ENCODE assay signal across 8 cellular contexts in genomic region chr4:2417196-2417764, GRCh38. TPM values are rescaled to one million over a fixed set of nuclear protein-coding genes. Genes with fewer than 3 reads are reported as not detected.
A peak's percentile ranks its signal among the peaks of the same experiment; 100 is the strongest.
DNase-seq lines count a peak whose midpoint lies in the region; ATAC-seq, FAIRE-seq and TF ChIP-seq lines count a peak whose summit lies in the region.

No MANE protein-coding gene starts in this region.

- POLR2A ChIA-PET in CD8-positive, alpha-beta memory T cell (lab: Charles Lee), result interaction anchor here (1.1 kb wide), 1 partner anchor 14 kb away, joined by 3 read pairs; no protein-coding TSS in a partner anchor
- POLR2A ChIA-PET in PC-9 (lab: Charles Lee; ENCODE audit: unreplicated experiment), result no interaction called here

- peak overlapping the region; percentile 89 to 97 (median 90) for H3K4me3 Mint-ChIP-seq in CD8-positive, alpha-beta memory T cell
- peak overlapping the region; percentile 86 to 88 for H3K4me3 Mint-ChIP-seq in effector memory CD8-positive, alpha-beta T cell

- peaks cover 3% of the 10 kb centered on the region for H3K27me3 ChIP-seq in CD8-positive, alpha-beta memory T cell (ENCODE audit: insufficient read depth, low read length, poor library complexity, severe bottlenecking)
- H3K27me3 ChIP-seq in PC-9 (ENCODE audit: insufficient read depth, low read depth) (peaks cover 38% of the 10 kb centered on the region), neutrophil (peaks cover 98% of the 10 kb centered on the region)

- H3F3A ChIP-seq in PC-9 (ENCODE audit: insufficient read depth, low read depth), result peaks cover 9% of the 10 kb centered on the region

- TF ChIP-seq POLR2A in GM12892 (IDR thresholded peaks at IDR 0.05; ENCODE audit: low read depth, low read length), result no peak

- H3K4me1 ChIP-seq in CD8-positive, alpha-beta memory T cell (ENCODE audit: insufficient read depth, low read length), result peaks cover 48% of the 10 kb centered on the region
- H3K4me1 ChIP-seq in PC-9 (replicated peaks; ENCODE audit: insufficient read depth), result peaks cover 19% of the 10 kb centered on the region
- H3K4me1 ChIP-seq in neutrophil (ENCODE audit: control insufficient read depth in 1 of 2, insufficient read depth in 1 of 2, low read depth in 1 of 2, low read length in 1 of 2), result peaks cover 36 to 41% of the 10 kb centered on the region in 2 experiments

- H3K9me2 ChIP-seq in PC-9 (ENCODE audit: insufficient read depth), result no peaks in the 10 kb centered on the region

- peaks cover 4 to 14% of the 10 kb centered on the region in 2 donors for H3K27me3 Mint-ChIP-seq in CD8-positive, alpha-beta memory T cell
- H3K27me3 Mint-ChIP-seq in effector memory CD8-positive, alpha-beta T cell, result peaks cover under 1 to 12% of the 10 kb centered on the region in 2 donors

- DNase-seq in CD8-positive, alpha-beta memory T cell, result peak in 1 of 5 donors; percentile 23
- DNase-seq in PC-9, result no peak
- DNase-seq in effector memory CD8-positive, alpha-beta T cell, result peak in 1 of 3 experiments; percentile 15
- no peak for DNase-seq in Ammon's horn (ENCODE audit: low spot score)
- no peak for DNase-seq in ACHN
- no peak for DNase-seq in GDM1 (lab: John Stamatoyannopoulos, UW)
- DNase-seq in GM12892 (ENCODE audit: insufficient read length), result no peak

- intact Hi-C loops in PC-9 (cut with micrococcal nuclease; ENCODE audit: unreplicated experiment), result loop anchor here (10.0 kb wide), 1 partner anchor 48 kb away; the partner anchor contains the start of gene RNF4

- in situ Hi-C loops in ACHN (cut with HindIII; ENCODE audit: low pct_ligation_motif_present, low pct_unique_long_range_greater_than_20kb, low sequenced_read_pairs), result no loop called here

- H3K27ac ChIP-seq in CD8-positive, alpha-beta memory T cell (ENCODE audit: low read depth, low read length), result peak overlapping the region; percentile 41
- H3K27ac ChIP-seq in PC-9 (no peak overlapping the region), neutrophil (no peak overlapping the region)

- FAIRE-seq in GM12892 (lab: Jason Lieb, UNC), result no peak

- H3K36me3 ChIP-seq in CD8-positive, alpha-beta memory T cell (ENCODE audit: insufficient read depth, low read length), result no peaks in the 10 kb centered on the region
- no peaks in the 10 kb centered on the region for H3K36me3 ChIP-seq in PC-9 (ENCODE audit: low read depth)
- H3K36me3 ChIP-seq in neutrophil, result no peaks in the 10 kb centered on the region

- TF ChIP-seq CTCF in PC-9 (conservative IDR thresholded peaks at IDR 0.05), result no peak
- no peak for TF ChIP-seq CTCF in neutrophil (IDR thresholded peaks at IDR 0.05)

- H3K4me3 ChIP-seq in CD8-positive, alpha-beta memory T cell (ENCODE audit: low read length), result peak overlapping the region; percentile 55
- H3K4me3 ChIP-seq in PC-9 (no peak overlapping the region), neutrophil (ENCODE audit: low read depth in 1 of 2, low read length in 1 of 2) (peak overlapping the region; percentile 77 to 97)

- H3K79me2 ChIP-seq in PC-9 (ENCODE audit: low read depth), result no peaks in the 10 kb centered on the region

- peak overlapping the region; percentile 73; the same call in 1 of the 2 replicates for H3K4me2 ChIP-seq in PC-9

- no peak for ATAC-seq in effector memory CD8-positive, alpha-beta T cell (replicated peaks)

- H3K36me3 Mint-ChIP-seq in CD8-positive, alpha-beta memory T cell, result peaks cover 0 to 3% (median 0%) of the 10 kb centered on the region in 3 donors
- H3K36me3 Mint-ChIP-seq in effector memory CD8-positive, alpha-beta T cell (ENCODE audit: insufficient read depth), result peaks cover 52% of the 10 kb centered on the region

- no peaks in the 10 kb centered on the region for H4K20me1 ChIP-seq in PC-9 (ENCODE audit: insufficient read depth)

- no peak overlapping the region for H2AFZ ChIP-seq in PC-9

- H3K9me3 ChIP-seq in CD8-positive, alpha-beta memory T cell (ENCODE audit: low read length), result no peaks in the 10 kb centered on the region
- H3K9me3 ChIP-seq in PC-9 (ENCODE audit: insufficient read depth, low read depth) (no peaks in the 10 kb centered on the region), neutrophil (no peaks in the 10 kb centered on the region)

- no TSS peak for BruUV-seq in PC-9 (replicated peaks; lab: Mats Ljungman, UMichigan)

- H3K9me3 Mint-ChIP-seq in CD8-positive, alpha-beta memory T cell, result no peaks in the 10 kb centered on the region
- H3K9me3 Mint-ChIP-seq in effector memory CD8-positive, alpha-beta T cell, result no peaks in the 10 kb centered on the region

- CTCF ChIA-PET in CD8-positive, alpha-beta memory T cell (lab: Charles Lee), result interaction anchor here (1.9 kb wide), 1 partner anchor 135 kb away, joined by 4 read pairs; no protein-coding TSS in a partner anchor
- CTCF ChIA-PET in PC-9 (lab: Charles Lee), result no interaction called here

- H3K4me1 Mint-ChIP-seq in CD8-positive, alpha-beta memory T cell, result peaks cover 53 to 66% (median 61%) of the 10 kb centered on the region in 3 donors
- peaks cover 44 to 51% of the 10 kb centered on the region in 2 donors for H3K4me1 Mint-ChIP-seq in effector memory CD8-positive, alpha-beta T cell (ENCODE audit: low read depth in 2 of 2)

- peak overlapping the region in 7 of 8 donors; percentile 24 to 97 (median 82) for H3K27ac Mint-ChIP-seq in CD8-positive, alpha-beta memory T cell
- peak overlapping the region; percentile 90 to 93 for H3K27ac Mint-ChIP-seq in effector memory CD8-positive, alpha-beta T cell

RNA-seq across cellular contexts. Expression of gene ZFYVE28, which starts 1.2 kb away (rescaled TPM):
- 10 to 100 TPM; 12.9 to 13.2 TPM for total RNA-seq in CD8-positive, alpha-beta memory T cell
- polyA plus RNA-seq in CD8-positive, alpha-beta memory T cell, result 14.8 TPM
- total RNA-seq in PC-9 (2021), result 12.9 and 13.6 TPM in 2 replicates
- polyA plus RNA-seq in GM12892 (2012; ENCODE audit: missing spikeins), result 1.7 TPM

RNA-seq across cellular contexts. Expression of gene CFAP99, which starts 1.5 kb away (rescaled TPM):
- under 1 TPM in 1 of 2 experiments, not detected in 1; 0.07 TPM for total RNA-seq in CD8-positive, alpha-beta memory T cell
- polyA plus RNA-seq in CD8-positive, alpha-beta memory T cell, result not detected
- total RNA-seq in PC-9 (2021), result 0.48 and 0.85 TPM in 2 replicates
- polyA plus RNA-seq in GM12892 (2012; ENCODE audit: missing spikeins), result not detected

RNA-seq across cellular contexts. Expression of gene RNF4, which starts 51.6 kb away (rescaled TPM):
- total RNA-seq in CD8-positive, alpha-beta memory T cell, result 10 to 100 TPM; 95.4 to 98.1 TPM
- 94.8 TPM for polyA plus RNA-seq in CD8-positive, alpha-beta memory T cell
- 63.5 and 95.4 TPM in 2 replicates for total RNA-seq in PC-9 (2021)
- polyA plus RNA-seq in GM12892 (2012; ENCODE audit: missing spikeins), result 64.4 TPM
